Comparison of ENCODE assay signal across 8 cellular contexts in the genomic region with DNA sequence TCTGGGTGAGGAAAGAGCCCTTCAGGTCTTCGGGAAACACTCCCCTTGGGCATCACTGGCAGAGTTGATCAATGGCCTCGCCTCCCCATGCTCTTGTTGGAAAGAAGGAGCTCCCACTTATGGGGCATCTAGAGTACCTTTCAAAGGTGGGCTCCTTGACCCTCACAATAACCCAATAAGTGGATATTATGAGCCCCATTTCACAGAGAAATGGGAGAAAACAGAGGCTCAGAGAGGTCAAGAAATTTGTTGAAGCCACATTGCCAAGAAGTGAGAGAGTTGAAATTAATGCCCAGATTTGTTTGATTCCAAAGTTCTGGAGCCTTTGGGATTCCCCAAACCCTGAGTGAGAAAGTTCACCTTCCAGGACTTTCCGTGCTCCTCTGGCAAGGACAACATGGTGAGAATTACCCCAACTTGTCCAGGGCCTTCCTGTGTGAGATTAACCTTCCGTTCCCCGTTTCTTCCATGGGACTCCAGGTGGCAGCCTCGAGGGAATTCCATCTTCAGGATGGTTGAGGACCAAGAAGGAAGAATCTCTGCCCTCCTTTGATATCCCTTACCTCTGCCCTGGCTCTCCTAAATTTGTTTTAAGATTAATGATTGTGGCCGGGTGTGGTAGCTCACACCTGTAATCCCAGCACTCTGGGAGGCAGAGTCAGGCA. TPM values are rescaled to one million over a fixed set of nuclear protein-coding genes. Genes with fewer than 3 reads are reported as not detected.
A peak's percentile ranks its signal among the peaks of the same experiment; 100 is the strongest.
DNase-seq lines count a peak whose midpoint lies in the region; ATAC-seq and TF ChIP-seq lines count a peak whose summit lies in the region.

No MANE protein-coding gene starts in this region.

- TF ChIP-seq CTCF in nephron (IDR thresholded peaks at IDR 0.05; ENCODE audit: unreplicated experiment in 3 of 3): no peak

- peak overlapping the region; percentile 78 for H3K27ac ChIP-seq in BLaER1

- DNase-seq in MG63 (no peak), dermis blood vessel endothelial cell (peak; percentile 23), NCI-H2107 (lab: John Stamatoyannopoulos, UW) (no peak), GF-D8 (lab: John Stamatoyannopoulos, UW) (no peak)
- no peak for DNase-seq in activated CD4-positive, CD25-positive, alpha-beta regulatory T cell treated with anti-CD3 and anti-CD28 coated beads, Interleukin-2, amount 50 U/mL, for 72 hours

- peak overlapping the region; percentile 93 to 99 (median 98) for H3K27ac Mint-ChIP-seq in nephron

- H3K27me3 Mint-ChIP-seq in nephron (ENCODE audit: low read depth): no peaks in the 10 kb centered on the region

- H3K36me3 Mint-ChIP-seq in nephron (ENCODE audit: low read depth): no peaks in the 10 kb centered on the region

- peaks cover 14% of the 10 kb centered on the region for H3K36me3 ChIP-seq in BLaER1
- H3K36me3 ChIP-seq in MG63: no peaks in the 10 kb centered on the region

- H3K4me3 ChIP-seq in BLaER1 (no peak overlapping the region), MG63 (0 out of 2 replicates have a peak overlapping the region, but pooled peaks have one; percentile 20)

- H3K4me2 ChIP-seq in BLaER1: peak overlapping the region; percentile 57

- no peaks in the 10 kb centered on the region for H4K20me1 ChIP-seq in BLaER1

- no peak for ATAC-seq in HG03095 (IDR thresholded peaks at IDR 0.05; ENCODE audit: unreplicated experiment)

- no peaks in the 10 kb centered on the region for H3K9me3 Mint-ChIP-seq in nephron

- no peaks in the 10 kb centered on the region for H3K9me3 ChIP-seq in BLaER1
- no peaks in the 10 kb centered on the region for H3K9me3 ChIP-seq in MG63

- H3K4me3 Mint-ChIP-seq in nephron: peak overlapping the region in 1 of 3 experiments; percentile 44

- H3K9ac ChIP-seq in BLaER1: peak overlapping the region; percentile 38; the same call in 1 of the 2 replicates

- H3K4me1 Mint-ChIP-seq in nephron: peaks cover 41% of the 10 kb centered on the region

- H3K4me1 ChIP-seq in BLaER1: peaks cover 69% of the 10 kb centered on the region

- H3K27me3 ChIP-seq in BLaER1 (no peaks in the 10 kb centered on the region), MG63 (no peaks in the 10 kb centered on the region)

RNA-seq across cellular contexts. Expression of a gene that starts 7.5 kb away (rescaled TPM):
- total RNA-seq in MG63 (2014; rRNA removed; shearing (Covaris generic); ENCODE audit: low replicate concordance): 155 and 166 TPM in 2 replicates
- 213 and 302 TPM in 2 replicates for total RNA-seq in dermis blood vessel endothelial cell

RNA-seq across cellular contexts. Expression of a gene that starts 21.1 kb away (rescaled TPM):
- 0.03 TPM in 1 of 2 replicates, not detected in the other for total RNA-seq in MG63 (2014; rRNA removed; shearing (Covaris generic); ENCODE audit: low replicate concordance)
- total RNA-seq in dermis blood vessel endothelial cell: not detected in 2 replicates

RNA-seq across cellular contexts. Expression of a gene that starts 32.6 kb away (rescaled TPM):
- not detected in 2 replicates for total RNA-seq in MG63 (2014; rRNA removed; shearing (Covaris generic); ENCODE audit: low replicate concordance)
- 0.42 and 1.5 TPM in 2 replicates for total RNA-seq in dermis blood vessel endothelial cell

RNA-seq across cellular contexts. Expression of a gene that starts 46.6 kb away (rescaled TPM):
- 64.5 and 90.4 TPM in 2 replicates for total RNA-seq in MG63 (2014; rRNA removed; shearing (Covaris generic); ENCODE audit: low replicate concordance)
- 15.5 and 19.3 TPM in 2 replicates for total RNA-seq in dermis blood vessel endothelial cell

RNA-seq across cellular contexts. Expression of a gene that starts 48.3 kb away (rescaled TPM):
- 30.1 and 33.1 TPM in 2 replicates for total RNA-seq in MG63 (2014; rRNA removed; shearing (Covaris generic); ENCODE audit: low replicate concordance)
- total RNA-seq in dermis blood vessel endothelial cell: 44.0 and 61.1 TPM in 2 replicates
